29 cellular contexts compared by ENCODE assay signal in genomic region chr3:183810643-183811594, GRCh38. TPM values are rescaled to one million over a fixed set of nuclear protein-coding genes. Genes with fewer than 3 reads are reported as not detected.
DNase-seq lines count a peak whose midpoint lies in the region; ATAC-seq, FAIRE-seq and TF ChIP-seq lines count a peak whose summit lies in the region.
"Had no signal": no experiment of that assay in that cellular context is flagged by ENCODE, and none has a peak within 500 bp of the region (broad histone marks: within the 10 kb centered on the region; RNA-seq: fewer than 3 reads in every experiment).

No MANE protein-coding gene starts in this region.

- no peak overlapping the region for H3K14ac ChIP-seq in H1 (ENCODE audit: insufficient read length)

- intact Hi-C loops in activated CD8-positive, alpha-beta T cell treated with anti-CD3 and anti-CD28 coated beads for 36 hours (cut with micrococcal nuclease): no loop called here
- intact Hi-C loops in spleen (cut with DNase I; ENCODE audit: low total_unique reads) (no loop called here), CD14-positive monocyte (cut with micrococcal nuclease) (no loop called here)

- H3K18ac ChIP-seq in H1 (ENCODE audit: extremely low read depth, low read length): no peak overlapping the region

- H3K36me3 Mint-ChIP-seq in activated CD8-positive, alpha-beta T cell treated with anti-CD3 and anti-CD28 coated beads, Interleukin-2, amount 10 ng/mL, durations not matched to agents 7 days and 5 days (ENCODE audit: low read depth): peaks cover 51% of the 10 kb centered on the region
- H3K36me3 Mint-ChIP-seq in activated CD8-positive, alpha-beta T cell treated with anti-CD3 and anti-CD28 coated beads for 36 hours (ENCODE audit: low read depth): peaks cover 40% of the 10 kb centered on the region
- peaks cover 68 to 88% of the 10 kb centered on the region in 2 donors for H3K36me3 Mint-ChIP-seq in CD14-positive monocyte

- peak overlapping the region; percentile 51 for H3K27ac ChIP-seq in VCaP
- H3K27ac ChIP-seq in H1 (ENCODE audit: low read depth, low read length): no peak overlapping the region
- H3K27ac ChIP-seq in spleen: no peak overlapping the region
- H3K27ac ChIP-seq: 22Rv1, C4-2B, PC-9, sigmoid colon had no signal

- H2BK5ac ChIP-seq in H1 (ENCODE audit: low read depth, low read length): no peak overlapping the region

- H3K9ac ChIP-seq in H1 (replicated peaks in 1 of 4; ENCODE audit: extremely low read depth in 1 of 4, low read depth in 3 of 4, low read length in 3 of 4): no peak overlapping the region

- no peak overlapping the region for H3K23ac ChIP-seq in H1 (ENCODE audit: insufficient read length)

- H3K27me3 Mint-ChIP-seq in activated CD8-positive, alpha-beta T cell treated with anti-CD3 and anti-CD28 coated beads, Interleukin-2, amount 10 ng/mL, durations not matched to agents 7 days and 5 days (ENCODE audit: low read depth): no peaks in the 10 kb centered on the region
- no peaks in the 10 kb centered on the region for H3K27me3 Mint-ChIP-seq in activated CD8-positive, alpha-beta T cell treated with anti-CD3 and anti-CD28 coated beads for 36 hours
- H3K27me3 Mint-ChIP-seq in CD14-positive monocyte (ENCODE audit: low read depth in 3 of 3): no peaks in the 10 kb centered on the region
- H3K27me3 Mint-ChIP-seq: effector memory CD8-positive, alpha-beta T cell; naive thymus-derived CD4-positive, alpha-beta T cell had no signal

- no peak for TF ChIP-seq RAD21 in H1 (IDR thresholded peaks at IDR 0.05 in 1 of 2, conservative IDR thresholded peaks at IDR 0.05 in 1 of 2; ENCODE audit: low read depth in 2 of 2, low read length in 2 of 2)

- H3K27me3 ChIP-seq in H1 (replicated peaks in 1 of 4; ENCODE audit: control insufficient read depth in 3 of 4, extremely low read depth in 1 of 4, insufficient read depth in 3 of 4, low read length in 3 of 4): no peaks in the 10 kb centered on the region
- H3K27me3 ChIP-seq in spleen (replicated peaks in 1 of 7): no peaks in the 10 kb centered on the region
- H3K27me3 ChIP-seq: sigmoid colon had no signal

- FAIRE-seq in H1 (lab: Jason Lieb, UNC): no peak

- H2BK120ac ChIP-seq in H1 (replicated peaks; ENCODE audit: low read depth, low read length): no peak overlapping the region

- no peak for DNase-seq in activated CD8-positive, alpha-beta T cell treated with anti-CD3 and anti-CD28 coated beads, Interleukin-2, amount 10 ng/mL, durations not matched to agents 7 days and 5 days
- DNase-seq in activated CD8-positive, alpha-beta T cell treated with anti-CD3 and anti-CD28 coated beads for 36 hours: no peak
- no peak for DNase-seq in H1 (ENCODE audit: low read depth in 1 of 2, low spot score in 2 of 2)
- peak; percentile 24 for DNase-seq in spleen
- DNase-seq in CD14-positive monocyte (ENCODE audit: low spot score): no peak
- no peak for DNase-seq in HK-2 (ENCODE audit: unreplicated experiment)
- DNase-seq: activated gamma-delta T cell treated with Interleukin-2 at 50 U/mL for 16 hours; amniotic stem cell; cortex of kidney; effector memory CD8-positive, alpha-beta T cell; erythroblast; islet precursor cell; Kasumi-1; naive thymus-derived CD4-positive, alpha-beta T cell; NCI-H1417 treated with DMSO at 0.1 percent for 48 hours; NCI-H2081 treated with DMSO at 0.1 percent for 48 hours; NCI-H2227 treated with DMSO at 0.1 percent for 48 hours; NCI-H526 treated with DMSO at 0.1 percent for 48 hours; occipital lobe; PC-9; SHP77; sigmoid colon; stimulated activated CD4-positive, alpha-beta T cell treated with anti-CD3 and anti-CD28 coated beads, Interleukin-4, amount 100 ng/mL, for 1 hour; T-helper 2 cell had no signal

- H4K91ac ChIP-seq in H1 (replicated peaks; ENCODE audit: insufficient read length, low read length): no peak overlapping the region

- no peak overlapping the region for H3K56ac ChIP-seq in H1 (replicated peaks; ENCODE audit: insufficient read length, low read depth, low read length)

- peaks cover 5% of the 10 kb centered on the region for H3K4me1 Mint-ChIP-seq in activated CD8-positive, alpha-beta T cell treated with anti-CD3 and anti-CD28 coated beads, Interleukin-2, amount 10 ng/mL, durations not matched to agents 7 days and 5 days (ENCODE audit: low read depth)
- no peaks in the 10 kb centered on the region for H3K4me1 Mint-ChIP-seq in activated CD8-positive, alpha-beta T cell treated with anti-CD3 and anti-CD28 coated beads for 36 hours (ENCODE audit: low read depth)
- no peaks in the 10 kb centered on the region for H3K4me1 Mint-ChIP-seq in CD14-positive monocyte

- no peak overlapping the region for H2AFZ ChIP-seq in H1 (ENCODE audit: low read length)
- H2AFZ ChIP-seq: PC-9 had no signal

- no peak overlapping the region for H3K4me3 Mint-ChIP-seq in activated CD8-positive, alpha-beta T cell treated with anti-CD3 and anti-CD28 coated beads, Interleukin-2, amount 10 ng/mL, durations not matched to agents 7 days and 5 days
- no peak overlapping the region for H3K4me3 Mint-ChIP-seq in activated CD8-positive, alpha-beta T cell treated with anti-CD3 and anti-CD28 coated beads for 36 hours
- H3K4me3 Mint-ChIP-seq in CD14-positive monocyte: no peak overlapping the region
- H3K4me3 Mint-ChIP-seq: effector memory CD8-positive, alpha-beta T cell; naive thymus-derived CD4-positive, alpha-beta T cell had no signal

- no peaks in the 10 kb centered on the region for H3K9me3 Mint-ChIP-seq in activated CD8-positive, alpha-beta T cell treated with anti-CD3 and anti-CD28 coated beads, Interleukin-2, amount 10 ng/mL, durations not matched to agents 7 days and 5 days (ENCODE audit: insufficient read depth)
- no peaks in the 10 kb centered on the region for H3K9me3 Mint-ChIP-seq in activated CD8-positive, alpha-beta T cell treated with anti-CD3 and anti-CD28 coated beads for 36 hours
- H3K9me3 Mint-ChIP-seq in CD14-positive monocyte: no peaks in the 10 kb centered on the region
- H3K9me3 Mint-ChIP-seq: effector memory CD8-positive, alpha-beta T cell; naive thymus-derived CD4-positive, alpha-beta T cell had no signal

- no peak overlapping the region for H2BK12ac ChIP-seq in H1 (ENCODE audit: low read depth, low read length)

- H3K4ac ChIP-seq in H1 (replicated peaks; ENCODE audit: insufficient read length, low read depth, low read length): no peak overlapping the region

- H3K79me2 ChIP-seq in H1 (ENCODE audit: control insufficient read depth in 1 of 2, insufficient read depth in 2 of 2, low read length in 2 of 2): no peaks in the 10 kb centered on the region

- H3K27ac Mint-ChIP-seq in activated CD8-positive, alpha-beta T cell treated with anti-CD3 and anti-CD28 coated beads, Interleukin-2, amount 10 ng/mL, durations not matched to agents 7 days and 5 days: peak overlapping the region; percentile 24
- no peak overlapping the region for H3K27ac Mint-ChIP-seq in activated CD8-positive, alpha-beta T cell treated with anti-CD3 and anti-CD28 coated beads for 36 hours
- H3K27ac Mint-ChIP-seq in CD14-positive monocyte: peak overlapping the region in 1 of 7 donors; percentile 33

- no peak overlapping the region for H2BK15ac ChIP-seq in H1 (ENCODE audit: low read length)

- 93% methylated on average over 24 of the region's 24 CpGs; no CpG with 5 or more reads in 1 of the 2 experiments for WGBS in H1 (ENCODE audit: extremely low coverage in 1 of 2, insufficient coverage in 1 of 2, insufficient read length in 1 of 2, insufficient replicate concordance in 2 of 2, low coverage in 1 of 2, low lambda C conversion rate in 2 of 2, missing lambda C conversion rate in 1 of 2), 2 experiments
- WGBS in spleen, 5 donors: 89 to 95% (median 93%) methylated on average over 17 to 24 of the region's 24 CpGs

- H3K4me3 ChIP-seq in H1 (ENCODE audit: extremely low read depth in 1 of 4, insufficient read depth in 2 of 4, low read depth in 3 of 4, low read length in 4 of 4) (no peak overlapping the region), spleen (no peak overlapping the region)
- H3K4me3 ChIP-seq: HAP-1, PC-9, sigmoid colon had no signal

- H3K4me2 ChIP-seq in H1 (ENCODE audit: insufficient read depth in 1 of 2, low read depth in 2 of 2, low read length in 2 of 2): no peak overlapping the region
- H3K4me2 ChIP-seq: PC-9 had no signal

- H3K36me3 ChIP-seq in H1 (ENCODE audit: control insufficient read depth in 2 of 4, insufficient read depth in 4 of 4, low read length in 3 of 4) (peaks cover 25 to 54% (median 50%) of the 10 kb centered on the region in 4 experiments), spleen (peaks cover 0 to 90% (median 59%) of the 10 kb centered on the region in 6 donors)

- no peaks in the 10 kb centered on the region for H3K23me2 ChIP-seq in H1 (ENCODE audit: low read depth, low read length)

- 0 out of 2 replicates have a peak, but pooled peaks cover 2% of the 10 kb centered on the region for H3K79me1 ChIP-seq in H1 (ENCODE audit: low read depth, low read length)

- CTCF ChIA-PET in activated CD8-positive, alpha-beta T cell treated with anti-CD3 and anti-CD28 coated beads, Interleukin-2, amount 10 ng/mL, durations not matched to agents 7 days and 5 days (lab: Charles Lee): no interaction called here
- CTCF ChIA-PET in activated CD8-positive, alpha-beta T cell treated with anti-CD3 and anti-CD28 coated beads for 36 hours (lab: Charles Lee): no interaction called here
- CTCF ChIA-PET in H1 (lab: Charles Lee; ENCODE audit: partially characterized antibody): no interaction called here

- no peak for TF ChIP-seq EP300 in H1 (IDR thresholded peaks at IDR 0.05; ENCODE audit: borderline replicate concordance in 1 of 2, low read depth in 2 of 2, low read length in 2 of 2)

- H4K8ac ChIP-seq in H1 (ENCODE audit: extremely low read depth, insufficient read depth, low read length): no peak overlapping the region

- no peak for TF ChIP-seq CTCF in activated CD8-positive, alpha-beta T cell treated with anti-CD3 and anti-CD28 coated beads for 36 hours (IDR thresholded peaks at IDR 0.05)
- no peak for TF ChIP-seq CTCF in VCaP (conservative IDR thresholded peaks at IDR 0.05)
- TF ChIP-seq CTCF in H1 (IDR thresholded peaks at IDR 0.05; ENCODE audit: control extremely low read depth in 1 of 3, insufficient read depth in 1 of 3, low read depth in 1 of 3, low read length in 3 of 3): no peak
- TF ChIP-seq CTCF in spleen (IDR thresholded peaks at IDR 0.05 in 8 of 11, conservative IDR thresholded peaks at IDR 0.05 in 3 of 11): no peak
- TF ChIP-seq CTCF in CD14-positive monocyte (IDR thresholded peaks at IDR 0.05): no peak

- ATAC-seq in activated CD8-positive, alpha-beta T cell treated with anti-CD3 and anti-CD28 coated beads, Interleukin-2, amount 10 ng/mL, durations not matched to agents 7 days and 5 days: no peak
- no peak for ATAC-seq in activated CD8-positive, alpha-beta T cell treated with anti-CD3 and anti-CD28 coated beads for 36 hours
- ATAC-seq in HG02588 (IDR thresholded peaks at IDR 0.05; ENCODE audit: unreplicated experiment): no peak
- ATAC-seq: effector memory CD8-positive, alpha-beta T cell; naive thymus-derived CD4-positive, alpha-beta T cell had no signal

- no peak overlapping the region for H2AK5ac ChIP-seq in H1 (ENCODE audit: low read depth, low read length)

- H3K4me1 ChIP-seq in H1 (replicated peaks in 1 of 4; ENCODE audit: control insufficient read depth in 3 of 4, insufficient read depth in 4 of 4, low read length in 3 of 4) (no peaks in the 10 kb centered on the region), spleen (no peaks in the 10 kb centered on the region)
- H3K4me1 ChIP-seq: HAP-1, sigmoid colon had no signal

- H2BK20ac ChIP-seq in H1 (ENCODE audit: low read length): no peak overlapping the region

- POLR2A ChIA-PET in activated CD8-positive, alpha-beta T cell treated with anti-CD3 and anti-CD28 coated beads, Interleukin-2, amount 10 ng/mL, durations not matched to agents 7 days and 5 days (lab: Charles Lee): no interaction called here
- POLR2A ChIA-PET in activated CD8-positive, alpha-beta T cell treated with anti-CD3 and anti-CD28 coated beads for 36 hours (lab: Charles Lee): no interaction called here
- POLR2A ChIA-PET in H1 (lab: Charles Lee; ENCODE audit: partially characterized antibody): no interaction called here

- no peak for TF ChIP-seq POLR2A in H1 (IDR thresholded peaks at IDR 0.05; ENCODE audit: control extremely low read depth in 1 of 2, low read depth in 2 of 2, low read length in 2 of 2)
- no peak for TF ChIP-seq POLR2A in spleen (IDR thresholded peaks at IDR 0.05)

- peaks cover 0 to 4% of the 10 kb centered on the region in 2 experiments for H4K20me1 ChIP-seq in H1 (replicated peaks in 1 of 2; ENCODE audit: control insufficient read depth in 1 of 2, insufficient read depth in 2 of 2, low read length in 2 of 2)

- H3K9me3 ChIP-seq in H1 (ENCODE audit: insufficient read depth in 2 of 2, low read depth in 1 of 2, low read length in 1 of 2): no peaks in the 10 kb centered on the region
- H3K9me3 ChIP-seq in spleen: no peaks in the 10 kb centered on the region
- H3K9me3 ChIP-seq: HAP-1, sigmoid colon had no signal

- no peak overlapping the region for H4K5ac ChIP-seq in H1 (ENCODE audit: insufficient read length, low read depth, low read length)

RNA-seq across cellular contexts. Expression of gene MAP6D1, which starts 14.5 kb away (rescaled TPM):
- total RNA-seq in activated CD8-positive, alpha-beta T cell treated with anti-CD3 and anti-CD28 coated beads, Interleukin-2, amount 10 ng/mL, durations not matched to agents 7 days and 5 days: under 1 TPM; 0.90 to 0.91 TPM
- total RNA-seq in activated CD8-positive, alpha-beta T cell treated with anti-CD3 and anti-CD28 coated beads for 36 hours: 1 to 10 TPM; 3.8 to 4.3 TPM
- 4.1 and 5.2 TPM in 2 replicates for total RNA-seq in H1 (2021; fragmentation: NEBNext Ultra II Directional; extraction: Animal tissue kit (Norgen Biotek cat#: 25700))
- 4.8 and 5.4 TPM in 2 replicates for polyA plus RNA-seq in H1 (2011; rRNA removed)
- 3.7 TPM for polyA plus RNA-seq in H1 (2011; cell fraction: cytosol; rRNA removed)
- polyA plus RNA-seq in H1 (2011; cell fraction: nucleus; rRNA removed): 3.7 TPM
- 1.2 to 2.5 TPM (median 2.0 TPM) in 4 replicates for polyA plus RNA-seq in H1 (2012, experiment 1 of 2)
- polyA plus RNA-seq in H1 (2012, experiment 2 of 2): 4.9 TPM
- polyA plus RNA-seq in H1 (2013, experiment 1 of 2): 3.4 TPM
- 3.8 TPM for polyA plus RNA-seq in H1 (2013, experiment 2 of 2)
- polyA minus RNA-seq in H1 (2011; rRNA and poly(A)+ RNA removed): 0.37 and 0.95 TPM in 2 replicates
- polyA minus RNA-seq in H1 (2011; cell fraction: cytosol; rRNA and poly(A)+ RNA removed): 1.4 TPM
- polyA minus RNA-seq in H1 (2011; cell fraction: nucleus; rRNA and poly(A)+ RNA removed): 1.5 TPM
- total RNA-seq in spleen: 1 to 10 TPM in 6 of 7 donors, not detected in 1; 1.2 to 3.1 (median 1.8) TPM
- polyA plus RNA-seq in spleen: 1 to 10 TPM in 1 of 3 donors, under 1 TPM in 2; 0.77 to 2.1 (median 0.99) TPM
- polyA plus RNA-seq in CD14-positive monocyte: under 1 TPM in 1 of 2 donors, not detected in 1; 0.18 TPM
- polyA plus RNA-seq: naive thymus-derived CD4-positive, alpha-beta T cell had no signal
